8 cellular contexts compared by ENCODE assay signal in the genomic region with DNA sequence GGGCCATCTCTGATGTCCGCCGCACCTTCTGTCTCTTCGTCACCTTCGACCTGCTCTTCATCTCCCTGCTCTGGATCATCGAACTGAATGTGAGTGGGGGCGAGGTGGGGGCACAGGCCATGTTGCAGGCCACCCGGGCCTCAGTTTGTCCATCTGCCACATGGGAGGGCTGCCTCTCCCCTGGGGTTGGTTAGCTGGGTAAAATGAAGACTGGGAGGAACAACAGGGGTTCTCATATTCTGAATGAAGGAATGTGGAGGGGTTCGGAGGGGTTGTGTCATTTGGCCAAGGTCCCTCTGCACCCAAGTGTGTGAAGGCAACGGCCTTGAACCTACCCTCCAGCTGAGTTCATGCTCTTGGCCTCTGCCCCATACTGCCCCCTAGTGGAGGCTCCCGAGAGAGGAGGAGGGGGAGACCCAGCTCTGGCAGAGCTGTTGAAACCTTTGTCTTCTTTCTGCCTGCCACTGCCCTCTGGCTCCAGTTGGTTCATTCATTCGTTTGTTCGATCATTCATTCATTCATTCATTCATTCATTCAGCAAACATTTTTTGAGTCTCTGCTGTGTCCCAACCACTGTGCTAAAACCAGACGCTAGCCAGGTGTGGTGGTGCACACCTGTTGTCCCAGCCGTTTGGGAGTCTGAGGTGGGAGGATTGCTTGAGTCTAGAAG. TPM values are rescaled to one million over a fixed set of nuclear protein-coding genes. Genes with fewer than 3 reads are reported as not detected.
DNase-seq lines count a peak whose midpoint lies in the region; ATAC-seq and TF ChIP-seq lines count a peak whose summit lies in the region.

No MANE protein-coding gene starts in this region.

- H3K36me3 ChIP-seq in tibial nerve, result peaks cover 0 to 34% (median 10%) of the 10 kb centered on the region in 3 donors

- DNase-seq in 8988T, result peak; percentile 86
- peak; percentile 80 for DNase-seq in OCI-M1 (lab: John Stamatoyannopoulos, UW)
- DNase-seq in activated T-cell treated with anti-CD3 and anti-CD28 coated beads, Interleukin-2, amount 50 U/mL, for 72 hours, result peak; percentile 84 to 88
- peak; percentile 48 for DNase-seq in fibroblast of pulmonary artery (ENCODE audit: low read depth)
- peak; percentile 77 for DNase-seq in omental fat pad (ENCODE audit: low spot score)
- peak; percentile 59 to 60 for DNase-seq in tibial nerve (ENCODE audit: low spot score in 2 of 2)

- ATAC-seq in activated T-cell treated with anti-CD3 and anti-CD28 coated beads, Interleukin-2, amount 50 U/mL, for 72 hours (replicated peaks in 1 of 2), result peak; percentile 71 to 79
- ATAC-seq in omental fat pad (ENCODE audit: low FRiP score), result no peak
- ATAC-seq in HG02981 (IDR thresholded peaks at IDR 0.05; ENCODE audit: unreplicated experiment), result no peak

- no peak for TF ChIP-seq EP300 in tibial nerve (IDR thresholded peaks at IDR 0.05)

- peak overlapping the region; percentile 80 to 94 (median 88) for H3K27ac ChIP-seq in tibial nerve

- H3K36me3 Mint-ChIP-seq in activated T-cell treated with anti-CD3 and anti-CD28 coated beads, Interleukin-2, amount 50 U/mL, for 72 hours (ENCODE audit: insufficient read depth in 2 of 2), result peaks cover 0 to 4% of the 10 kb centered on the region in 2 donors

- TF ChIP-seq CTCF in GM12873 (IDR thresholded peaks at IDR 0.05; ENCODE audit: insufficient read depth, low read depth, low read length, missing control alignments) (peak; percentile 98), fibroblast of pulmonary artery (IDR thresholded peaks at IDR 0.05; ENCODE audit: low read length, missing control alignments) (peak; percentile 92), omental fat pad (IDR thresholded peaks at IDR 0.05) (peak in 1 of 3 donors; percentile 48), tibial nerve (IDR thresholded peaks at IDR 0.05) (peak; percentile 72 to 88 (median 73))

- H3K4me1 Mint-ChIP-seq in activated T-cell treated with anti-CD3 and anti-CD28 coated beads, Interleukin-2, amount 50 U/mL, for 72 hours (ENCODE audit: low read depth), result peaks cover 36% of the 10 kb centered on the region

- no peaks in the 10 kb centered on the region for H3K27me3 ChIP-seq in tibial nerve

- WGBS in tibial nerve, 2 donors, result 53 to 54% methylated on average over 14 of the region's 14 CpGs

- no peak overlapping the region for H3K4me3 ChIP-seq in fibroblast of pulmonary artery (replicated peaks; ENCODE audit: low read depth, low read length)
- H3K4me3 ChIP-seq in tibial nerve, result peak overlapping the region; percentile 5 to 40 (median 18)

- no peaks in the 10 kb centered on the region for H3K9me3 Mint-ChIP-seq in activated T-cell treated with anti-CD3 and anti-CD28 coated beads, Interleukin-2, amount 50 U/mL, for 72 hours

- H3K27me3 Mint-ChIP-seq in activated T-cell treated with anti-CD3 and anti-CD28 coated beads, Interleukin-2, amount 50 U/mL, for 72 hours (ENCODE audit: low read depth), result no peaks in the 10 kb centered on the region

- H3K27ac Mint-ChIP-seq in activated T-cell treated with anti-CD3 and anti-CD28 coated beads, Interleukin-2, amount 50 U/mL, for 72 hours, result no peak overlapping the region

- TF ChIP-seq POLR2A in tibial nerve (IDR thresholded peaks at IDR 0.05), result no peak

- H3K9me3 ChIP-seq in tibial nerve, result no peaks in the 10 kb centered on the region

- no peak overlapping the region for H3K4me3 Mint-ChIP-seq in activated T-cell treated with anti-CD3 and anti-CD28 coated beads, Interleukin-2, amount 50 U/mL, for 72 hours

- peaks cover 0 to 57% (median 24%) of the 10 kb centered on the region in 4 donors for H3K4me1 ChIP-seq in tibial nerve

RNA-seq across cellular contexts. Expression of gene TCAP, which starts 11.4 kb away (rescaled TPM):
- 1 to 10 TPM; 1.4 to 1.5 TPM for total RNA-seq in activated T-cell treated with anti-CD3 and anti-CD28 coated beads, Interleukin-2, amount 50 U/mL, for 72 hours
- total RNA-seq in omental fat pad, result 1 to 10 TPM in 1 of 4 donors, under 1 TPM in 2, not detected in 1; 0.19 to 1.7 (median 0.60) TPM
- 1 to 10 TPM in 1 of 4 donors, under 1 TPM in 3; 0.30 to 5.5 (median 0.61) TPM for total RNA-seq in tibial nerve

RNA-seq across cellular contexts. Expression of gene PNMT, which starts 14.5 kb away (rescaled TPM):
- under 1 TPM; 0.41 to 0.67 TPM for total RNA-seq in activated T-cell treated with anti-CD3 and anti-CD28 coated beads, Interleukin-2, amount 50 U/mL, for 72 hours
- total RNA-seq in omental fat pad (10 to 100 TPM in 1 of 4 donors, 1 to 10 TPM in 2, under 1 TPM in 1; 0.44 to 16.7 (median 1.9) TPM), tibial nerve (10 to 100 TPM in 3 of 4 donors, 1 to 10 TPM in 1; 2.4 to 19.6 (median 12.4) TPM)

RNA-seq across cellular contexts. Expression of gene STARD3, which starts 16.9 kb away (rescaled TPM):
- total RNA-seq in activated T-cell treated with anti-CD3 and anti-CD28 coated beads, Interleukin-2, amount 50 U/mL, for 72 hours, result 10 to 100 TPM; 63.5 to 65.1 TPM
- total RNA-seq in omental fat pad, result 10 to 100 TPM; 24.9 to 75.5 (median 36.5) TPM
- 100 to 1,000 TPM in 3 of 4 donors, 10 to 100 TPM in 1; 85.3 to 170 (median 108) TPM for total RNA-seq in tibial nerve

RNA-seq across cellular contexts. Expression of gene PPP1R1B, which starts 27.0 kb away (rescaled TPM):
- total RNA-seq in activated T-cell treated with anti-CD3 and anti-CD28 coated beads, Interleukin-2, amount 50 U/mL, for 72 hours, result not detected
- 10 to 100 TPM; 13.9 to 27.0 (median 19.1) TPM for total RNA-seq in omental fat pad
- total RNA-seq in tibial nerve, result 10 to 100 TPM; 10.4 to 20.4 (median 12.7) TPM

RNA-seq across cellular contexts. Expression of gene PGAP3, which starts 34.1 kb away (rescaled TPM):
- total RNA-seq in activated T-cell treated with anti-CD3 and anti-CD28 coated beads, Interleukin-2, amount 50 U/mL, for 72 hours, result 10 to 100 TPM in 1 of 2 donors, 1 to 10 TPM in 1; 8.5 to 12.8 TPM
- total RNA-seq in omental fat pad (10 to 100 TPM in 2 of 4 donors, 1 to 10 TPM in 2; 8.2 to 12.8 (median 11.0) TPM), tibial nerve (10 to 100 TPM; 10.9 to 16.5 (median 15.1) TPM)

Comparison
In these comparisons a context has a peak if more than half of its experiments do, and no peak if none do; other contexts are left out.
1. ATAC-seq: peak in activated T-cell treated with anti-CD3 and anti-CD28 coated beads, Interleukin-2, amount 50 U/mL, for 72 hours (2 of 2); none in omental fat pad (single experiment) and HG02981 (single experiment).
2. Peak in every context shown above with its lines, with median percentiles within 50 percentile points of each other: DNase-seq.